21 cellular contexts compared by ENCODE assay signal in genomic region chr17:50107790-50108414, GRCh38. TPM values are rescaled to one million over a fixed set of nuclear protein-coding genes. Genes with fewer than 3 reads are reported as not detected.
DNase-seq lines count a peak whose midpoint lies in the region; ATAC-seq and TF ChIP-seq lines count a peak whose summit lies in the region.
"Had no signal": no experiment of that assay in that cellular context is flagged by ENCODE, and none has a peak within 500 bp of the region (broad histone marks: within the 10 kb centered on the region; RNA-seq: fewer than 3 reads in every experiment).

No MANE protein-coding gene starts in this region.

- no peak overlapping the region for H3K4me3 ChIP-seq in RWPE2 (ENCODE audit: severe bottlenecking)
- H3K4me3 ChIP-seq in fibroblast of mammary gland (ENCODE audit: control insufficient read depth, low read depth, low read length), result no peak overlapping the region
- no peak overlapping the region for H3K4me3 ChIP-seq in smooth muscle cell
- H3K4me3 ChIP-seq in neural progenitor cell, result no peak overlapping the region
- H3K4me3 ChIP-seq: esophagus muscularis mucosa, GM23338, lung, Peyer's patch, skin epidermis, uterus had no signal

- H3K36me3 Mint-ChIP-seq in neural progenitor cell (peaks cover 10% of the 10 kb centered on the region), chondrocyte (ENCODE audit: low read depth) (peaks cover 11% of the 10 kb centered on the region)
- H3K36me3 Mint-ChIP-seq: activated naive CD8-positive, alpha-beta T cell had no signal

- H3K79me2 ChIP-seq in smooth muscle cell (ENCODE audit: low read depth), result no peaks in the 10 kb centered on the region
- H3K79me2 ChIP-seq in neural progenitor cell (ENCODE audit: low read depth), result no peaks in the 10 kb centered on the region

- H4K20me1 ChIP-seq in smooth muscle cell (ENCODE audit: low read depth), result no peaks in the 10 kb centered on the region
- H4K20me1 ChIP-seq in neural progenitor cell (ENCODE audit: low read depth), result peaks cover 4% of the 10 kb centered on the region

- TF ChIP-seq CTCF in RWPE2 (IDR thresholded peaks at IDR 0.05; ENCODE audit: poor library complexity, severe bottlenecking), result no peak
- no peak for TF ChIP-seq CTCF in fibroblast of mammary gland (conservative IDR thresholded peaks at IDR 0.05; ENCODE audit: control insufficient read depth, insufficient read depth, low read depth, low read length)
- TF ChIP-seq CTCF in smooth muscle cell (IDR thresholded peaks at IDR 0.05; ENCODE audit: borderline replicate concordance, insufficient read depth, poor library complexity, severe bottlenecking), result no peak
- TF ChIP-seq CTCF in neural progenitor cell (IDR thresholded peaks at IDR 0.05), result no peak
- TF ChIP-seq CTCF in chondrocyte (IDR thresholded peaks at IDR 0.05), result no peak

- 84% methylated on average over 10 of the region's 10 CpGs for WGBS in smooth muscle cell (ENCODE audit: low lambda C conversion rate)

- H3K4me1 Mint-ChIP-seq in neural progenitor cell (peaks cover 27% of the 10 kb centered on the region), chondrocyte (ENCODE audit: low read depth) (peaks cover 15% of the 10 kb centered on the region)
- H3K4me1 Mint-ChIP-seq: GM23338 had no signal

- H3K27ac ChIP-seq in RWPE2 (ENCODE audit: poor library complexity, severe bottlenecking), result peak overlapping the region; percentile 52
- peak overlapping the region; percentile 27 for H3K27ac ChIP-seq in smooth muscle cell (ENCODE audit: low read depth)
- no peak overlapping the region for H3K27ac ChIP-seq in neural progenitor cell
- H3K27ac ChIP-seq: esophagus muscularis mucosa, Peyer's patch, skin epidermis, uterus had no signal

- no peak overlapping the region for H3K4me3 Mint-ChIP-seq in neural progenitor cell
- H3K4me3 Mint-ChIP-seq in chondrocyte (ENCODE audit: unreplicated experiment), result no peak overlapping the region
- H3K4me3 Mint-ChIP-seq: activated naive CD8-positive, alpha-beta T cell; GM23338 had no signal

- H3K27me3 Mint-ChIP-seq in neural progenitor cell (ENCODE audit: insufficient read depth, low read depth), result peaks cover 9% of the 10 kb centered on the region
- H3K27me3 Mint-ChIP-seq in chondrocyte (ENCODE audit: low read depth), result no peaks in the 10 kb centered on the region
- H3K27me3 Mint-ChIP-seq: activated naive CD8-positive, alpha-beta T cell had no signal

- H3F3A ChIP-seq in smooth muscle cell (ENCODE audit: low read depth) (no peaks in the 10 kb centered on the region), neural progenitor cell (ENCODE audit: low read depth) (peaks cover 11% of the 10 kb centered on the region)

- no peak overlapping the region for H3K4me2 ChIP-seq in smooth muscle cell
- H3K4me2 ChIP-seq in neural progenitor cell, result no peak overlapping the region
- H3K4me2 ChIP-seq: GM23338 had no signal

- H3K9me3 Mint-ChIP-seq in neural progenitor cell (no peaks in the 10 kb centered on the region), chondrocyte (ENCODE audit: low read depth) (no peaks in the 10 kb centered on the region)
- H3K9me3 Mint-ChIP-seq: GM23338 had no signal

- H2AFZ ChIP-seq in smooth muscle cell (ENCODE audit: low read depth) (no peak overlapping the region), neural progenitor cell (replicated peaks) (no peak overlapping the region)
- H2AFZ ChIP-seq: GM23338 had no signal

- ATAC-seq in Right ventricle myocardium inferior (no peak), Right ventricle myocardium superior (ENCODE audit: poor library complexity) (no peak), RWPE2 (ENCODE audit: low read depth) (peak; percentile 95)
- ATAC-seq: GM23338 had no signal

- no peak overlapping the region for H3K9ac ChIP-seq in smooth muscle cell (ENCODE audit: low read depth)
- no peak overlapping the region for H3K9ac ChIP-seq in neural progenitor cell

- intact Hi-C loops in Right ventricle myocardium inferior (cut with DNase I) (no loop called here), Right ventricle myocardium superior (cut with DNase I) (no loop called here)

- peaks cover 15% of the 10 kb centered on the region for H3K4me1 ChIP-seq in RWPE2 (ENCODE audit: insufficient read depth, poor library complexity, severe bottlenecking)
- peaks cover 7% of the 10 kb centered on the region for H3K4me1 ChIP-seq in smooth muscle cell (ENCODE audit: low read depth)
- peaks cover 11% of the 10 kb centered on the region for H3K4me1 ChIP-seq in neural progenitor cell

- peak; percentile 33 for DNase-seq in Right ventricle myocardium inferior (ENCODE audit: missing footprints)
- no peak for DNase-seq in Right ventricle myocardium superior
- peak; percentile 84 for DNase-seq in RWPE2 (ENCODE audit: low spot score)
- peak; percentile 71 for DNase-seq in fibroblast of mammary gland (ENCODE audit: low read depth)
- DNase-seq in smooth muscle cell (lab: John Stamatoyannopoulos, UW; ENCODE audit: unreplicated experiment), result no peak
- no peak for DNase-seq in neural progenitor cell (ENCODE audit: low spot score)
- no peak for DNase-seq in epidermal melanocyte (ENCODE audit: insufficient read length, low spot score)
- no peak for DNase-seq in chondrocyte (ENCODE audit: low spot score)
- DNase-seq: activated CD4-positive, alpha-beta T cell treated with anti-CD3 and anti-CD28 coated beads for 1 hour; activated CD8-positive, alpha-beta memory T cell treated with anti-CD3 and anti-CD28 coated beads, Interleukin-2, amount 50 U/mL, for 48 hours; NCI-H146; NCI-H526; Peyer's patch; stimulated activated naive CD4-positive, alpha-beta T cell treated with Interleukin-2 at 50 U/mL for 16 hours; T-helper 2 cell; uterus had no signal

- H3K27ac Mint-ChIP-seq in neural progenitor cell (no peak overlapping the region), chondrocyte (ENCODE audit: unreplicated experiment) (no peak overlapping the region)
- H3K27ac Mint-ChIP-seq: activated naive CD8-positive, alpha-beta T cell; GM23338 had no signal

- H3K36me3 ChIP-seq in RWPE2 (ENCODE audit: low read depth), result no peaks in the 10 kb centered on the region; the same call in 1 of the 2 replicates
- no peaks in the 10 kb centered on the region for H3K36me3 ChIP-seq in smooth muscle cell (ENCODE audit: low read depth)
- no peaks in the 10 kb centered on the region for H3K36me3 ChIP-seq in neural progenitor cell
- H3K36me3 ChIP-seq: uterus had no signal

- H3K9me3 ChIP-seq in RWPE2 (ENCODE audit: severe bottlenecking), result no peaks in the 10 kb centered on the region
- no peaks in the 10 kb centered on the region for H3K9me3 ChIP-seq in smooth muscle cell (replicated peaks; ENCODE audit: low read depth)
- H3K9me3 ChIP-seq in neural progenitor cell (ENCODE audit: low read depth), result no peaks in the 10 kb centered on the region
- H3K9me3 ChIP-seq: esophagus muscularis mucosa, Peyer's patch, uterus had no signal

- H3K27me3 ChIP-seq in RWPE2 (ENCODE audit: insufficient read depth, poor library complexity, severe bottlenecking) (no peaks in the 10 kb centered on the region), smooth muscle cell (ENCODE audit: low read depth) (no peaks in the 10 kb centered on the region), neural progenitor cell (no peaks in the 10 kb centered on the region)
- H3K27me3 ChIP-seq: esophagus muscularis mucosa, Peyer's patch, uterus had no signal

RNA-seq across cellular contexts. Expression of gene PDK2, which starts 12.8 kb away (rescaled TPM):
- total RNA-seq in Right ventricle myocardium inferior (260 TPM), Right ventricle myocardium superior (250 TPM), smooth muscle cell (21.7 and 28.2 TPM in 2 replicates), neural progenitor cell (ENCODE audit: low replicate concordance) (12.6 and 17.3 TPM in 2 replicates), chondrocyte (28.9 to 38.0 TPM (median 31.1 TPM) in 3 replicates)
- 34.3 and 36.5 TPM in 2 replicates for polyA plus RNA-seq in smooth muscle cell

RNA-seq across cellular contexts. Expression of gene SAMD14, which starts 22.1 kb away (rescaled TPM):
- total RNA-seq in Right ventricle myocardium inferior (1.7 TPM), Right ventricle myocardium superior (0.78 TPM), smooth muscle cell (6.3 and 39.1 TPM in 2 replicates), neural progenitor cell (ENCODE audit: low replicate concordance) (8.7 and 27.9 TPM in 2 replicates), chondrocyte (26.0 to 29.4 TPM (median 27.6 TPM) in 3 replicates)
- 13.7 and 21.1 TPM in 2 replicates for polyA plus RNA-seq in smooth muscle cell

RNA-seq across cellular contexts. Expression of gene PPP1R9B, which starts 42.6 kb away (rescaled TPM):
- total RNA-seq in Right ventricle myocardium inferior (38.4 TPM), Right ventricle myocardium superior (35.4 TPM), smooth muscle cell (20.8 and 21.8 TPM in 2 replicates), neural progenitor cell (ENCODE audit: low replicate concordance) (12.0 and 31.4 TPM in 2 replicates), chondrocyte (75.4 to 84.2 TPM (median 79.3 TPM) in 3 replicates)
- 6.7 and 10.2 TPM in 2 replicates for polyA plus RNA-seq in smooth muscle cell

RNA-seq across cellular contexts. Expression of gene ITGA3, which starts 52.0 kb away (rescaled TPM):
- 16.4 TPM for total RNA-seq in Right ventricle myocardium inferior
- 12.6 TPM for total RNA-seq in Right ventricle myocardium superior
- total RNA-seq in smooth muscle cell, result 44.7 and 77.9 TPM in 2 replicates
- polyA plus RNA-seq in smooth muscle cell, result 30.0 and 70.4 TPM in 2 replicates
- total RNA-seq in neural progenitor cell (ENCODE audit: low replicate concordance), result 7.7 and 11.9 TPM in 2 replicates
- total RNA-seq in chondrocyte, result 85.8 to 236 TPM (median 216 TPM) in 3 replicates

RNA-seq across cellular contexts. Expression of gene SGCA, which starts 57.9 kb away (rescaled TPM):
- total RNA-seq in Right ventricle myocardium inferior (151 TPM), Right ventricle myocardium superior (135 TPM), smooth muscle cell (0.99 TPM in 1 of 2 replicates, not detected in the other), neural progenitor cell (ENCODE audit: low replicate concordance) (1.5 TPM in 1 of 2 replicates, not detected in the other), chondrocyte (0.85 to 5.5 TPM (median 1.3 TPM) in 3 replicates)
- 1.4 and 2.1 TPM in 2 replicates for polyA plus RNA-seq in smooth muscle cell
- total RNA-seq: GM23338 had no signal

Comparison
In these comparisons a context has a peak if more than half of its experiments do, and no peak if none do; other contexts are left out.
1. DNase-seq: peak in Right ventricle myocardium inferior (single experiment), RWPE2 (single experiment) and fibroblast of mammary gland (single experiment); none in Right ventricle myocardium superior (single experiment), smooth muscle cell (single experiment), neural progenitor cell (single experiment), epidermal melanocyte (single experiment) and chondrocyte (single experiment).